In genomic region chr1:32393832-32394140, GRCh38 we compare ENCODE assay signal across 8 cellular contexts. TPM values are rescaled to one million over a fixed set of nuclear protein-coding genes. Genes with fewer than 3 reads are reported as not detected.
DNase-seq lines count a peak whose midpoint lies in the region; ATAC-seq and TF ChIP-seq lines count a peak whose summit lies in the region.

No MANE protein-coding gene starts in this region.

- no peak for TF ChIP-seq POLR2A in HCT116 (IDR thresholded peaks at IDR 0.05; ENCODE audit: borderline replicate concordance, extremely low read depth, insufficient read depth, insufficient read length)
- TF ChIP-seq POLR2A in breast epithelium (IDR thresholded peaks at IDR 0.05), result no peak

- DNase-seq in GM06990 (ENCODE audit: extremely low read depth, insufficient read length) (no peak), HCT116 (ENCODE audit: low read depth, low spot score) (no peak), OCI-M1 (lab: John Stamatoyannopoulos, UW) (peak; percentile 68), breast epithelium (ENCODE audit: low spot score in 2 of 2) (peak; percentile 58 to 74), left lobe of liver (ENCODE audit: low spot score) (no peak), dedifferentiated amniotic fluid mesenchymal stem cell (ENCODE audit: extremely low spot score) (no peak), DMS153 (lab: John Stamatoyannopoulos, UW) (no peak)
- DNase-seq in stimulated activated naive B cell treated with anti-CD40 and anti-IgM and Interleukin-4, amounts not matched to agents 10 μg/mL and 1 μg/mL and 100 μg/mL, for 72 hours, result no peak

- peak overlapping the region; percentile 83 for H3K4me2 ChIP-seq in HCT116 (ENCODE audit: low read length)

- H3K79me2 ChIP-seq in HCT116 (ENCODE audit: insufficient read depth, low read length), result peaks cover 10% of the 10 kb centered on the region

- no peaks in the 10 kb centered on the region for H4K20me1 ChIP-seq in HCT116 (ENCODE audit: insufficient read depth)

- CTCF ChIA-PET in HCT116 (lab: Charles Lee), result interaction anchor here (1.0 to 1.7 kb wide), 4 partner anchors 43 to 389 kb away, joined by 3 to 6 read pairs (median 4); no protein-coding TSS in a partner anchor

- H3K4me3 ChIP-seq in GM06990 (replicated peaks; ENCODE audit: low read depth, low read length), result peak overlapping the region; percentile 91
- peak overlapping the region; percentile 89 to 95 for H3K4me3 ChIP-seq in HCT116 (replicated peaks in 1 of 2; ENCODE audit: low read depth in 1 of 2, low read length in 2 of 2)
- peak overlapping the region; percentile 64 to 89 (median 79) for H3K4me3 ChIP-seq in breast epithelium

- peaks cover 13 to 25% of the 10 kb centered on the region in 2 donors for H3K4me1 Mint-ChIP-seq in stimulated activated naive B cell treated with anti-CD40 and anti-IgM and Interleukin-4, amounts not matched to agents 10 μg/mL and 1 μg/mL and 100 μg/mL, for 72 hours

- TF ChIP-seq RAD21 in HCT116 (IDR thresholded peaks at IDR 0.05; ENCODE audit: low read depth), result no peak

- H3K27ac ChIP-seq in HCT116 (ENCODE audit: low read depth, low read length) (peak overlapping the region; percentile 69), breast epithelium (peak overlapping the region; percentile 95 to 99)

- peaks cover 1 to 4% of the 10 kb centered on the region in 2 donors for H3K9me3 Mint-ChIP-seq in stimulated activated naive B cell treated with anti-CD40 and anti-IgM and Interleukin-4, amounts not matched to agents 10 μg/mL and 1 μg/mL and 100 μg/mL, for 72 hours

- no peaks in the 10 kb centered on the region for H3K27me3 ChIP-seq in GM06990 (replicated peaks; ENCODE audit: control insufficient read depth, insufficient read depth, low read length)
- no peaks in the 10 kb centered on the region for H3K27me3 ChIP-seq in HCT116 (ENCODE audit: insufficient read depth, low read length)
- no peaks in the 10 kb centered on the region for H3K27me3 ChIP-seq in breast epithelium

- H3K36me3 ChIP-seq in GM06990 (ENCODE audit: control insufficient read depth, insufficient read depth, low read length) (peaks cover 4% of the 10 kb centered on the region), HCT116 (ENCODE audit: control insufficient read depth in 1 of 2, insufficient read depth in 2 of 2, low read length in 2 of 2) (peaks cover 0 to 2% of the 10 kb centered on the region in 2 experiments; a peak in 1 of 4 replicates), breast epithelium (no peaks in the 10 kb centered on the region)

- H3K9me3 ChIP-seq in HCT116 (ENCODE audit: control insufficient read depth in 1 of 2, insufficient read depth in 1 of 2, low read depth in 1 of 2, low read length in 2 of 2) (no peaks in the 10 kb centered on the region), breast epithelium (no peaks in the 10 kb centered on the region)

- peak overlapping the region; percentile 94 to 99 for H3K4me3 Mint-ChIP-seq in stimulated activated naive B cell treated with anti-CD40 and anti-IgM and Interleukin-4, amounts not matched to agents 10 μg/mL and 1 μg/mL and 100 μg/mL, for 72 hours

- intact Hi-C loops in HCT116 (cut with micrococcal nuclease), result no loop called here
- intact Hi-C loops in breast epithelium (cut with DNase I; ENCODE audit: low total_unique reads), result no loop called here

- TF ChIP-seq CTCF in GM06990 (IDR thresholded peaks at IDR 0.05; ENCODE audit: insufficient read depth, low read length, poor library complexity, severe bottlenecking) (no peak), HCT116 (IDR thresholded peaks at IDR 0.05 in 2 of 3, conservative IDR thresholded peaks at IDR 0.05 in 1 of 3; ENCODE audit: borderline replicate concordance in 1 of 3, insufficient read depth in 1 of 3, low read depth in 2 of 3, low read length in 2 of 3) (no peak), breast epithelium (IDR thresholded peaks at IDR 0.05) (no peak)

- no peaks in the 10 kb centered on the region for H3K9me2 ChIP-seq in HCT116 (ENCODE audit: insufficient read depth)

- TSS peak; percentile 72 for BruUV-seq in HCT116 (replicated peaks; lab: Mats Ljungman, UMichigan)

- peak; percentile 53 for ATAC-seq in HCT116
- ATAC-seq in left lobe of liver, result peak; percentile 48
- peak; percentile 19 to 24 for ATAC-seq in stimulated activated naive B cell treated with anti-CD40 and anti-IgM and Interleukin-4, amounts not matched to agents 10 μg/mL and 1 μg/mL and 100 μg/mL, for 72 hours (replicated peaks)

- H3K9ac ChIP-seq in HCT116 (ENCODE audit: low read length), result peak overlapping the region; percentile 89

- RAD21 ChIA-PET in HCT116 (lab: Charles Lee; ENCODE audit: low non-redundant PET in 1 of 2, low total read pairs in 2 of 2, uncharacterized antibody in 2 of 2, unreplicated experiment in 2 of 2), result no interaction called here

- H3K27me3 Mint-ChIP-seq in stimulated activated naive B cell treated with anti-CD40 and anti-IgM and Interleukin-4, amounts not matched to agents 10 μg/mL and 1 μg/mL and 100 μg/mL, for 72 hours, result no peaks in the 10 kb centered on the region

- peaks cover 3 to 9% of the 10 kb centered on the region in 2 donors for H3K36me3 Mint-ChIP-seq in stimulated activated naive B cell treated with anti-CD40 and anti-IgM and Interleukin-4, amounts not matched to agents 10 μg/mL and 1 μg/mL and 100 μg/mL, for 72 hours

- POLR2A ChIA-PET in HCT116 (lab: Charles Lee), result interaction anchor here (1.2 to 1.9 kb wide), 6 partner anchors 9 to 154 kb away, joined by 4 to 5 read pairs (median 5); partner anchors contain the start of gene MARCKSL1

- peak overlapping the region; percentile 99 for H3K27ac Mint-ChIP-seq in stimulated activated naive B cell treated with anti-CD40 and anti-IgM and Interleukin-4, amounts not matched to agents 10 μg/mL and 1 μg/mL and 100 μg/mL, for 72 hours

- H3K4me1 ChIP-seq in HCT116 (ENCODE audit: control insufficient read depth in 1 of 2, insufficient read depth in 2 of 2, low read length in 2 of 2), result peaks cover 6 to 14% of the 10 kb centered on the region in 2 experiments
- H3K4me1 ChIP-seq in breast epithelium, result peaks cover 7 to 19% of the 10 kb centered on the region in 2 donors

- H2AFZ ChIP-seq in HCT116 (ENCODE audit: low read depth, low read length, poor library complexity, severe bottlenecking), result no peak overlapping the region

TF ChIP-seq in HCT116, 20 proteins besides CTCF, POLR2A, EP300 and RAD21 (continues in another document):
- TF ChIP-seq JUND (IDR thresholded peaks at IDR 0.05) (no peak; the same call in 1 of the 2 replicates), REST (IDR thresholded peaks at IDR 0.05; ENCODE audit: low read depth) (no peak), EGR1 (IDR thresholded peaks at IDR 0.05; ENCODE audit: low read depth) (no peak), ZBTB33 (IDR thresholded peaks at IDR 0.05; ENCODE audit: extremely low read depth, insufficient replicate concordance, low read length) (no peak), MAX (IDR thresholded peaks at IDR 0.05) (no peak)

RNA-seq across cellular contexts. Expression of gene BSDC1, which starts 0.5 kb away (rescaled TPM):
- total RNA-seq in HCT116 (2021; ENCODE audit: unreplicated experiment), result 47.0 TPM
- 31.7 and 33.3 TPM in 2 replicates for polyA plus RNA-seq in HCT116 (2012)
- total RNA-seq in breast epithelium, result 100 to 1,000 TPM in 1 of 3 donors, 10 to 100 TPM in 2; 86.9 to 123 (median 95.1) TPM
- total RNA-seq in left lobe of liver, result 58.6 TPM

RNA-seq across cellular contexts. Expression of gene TSSK3, which starts 31.4 kb away (rescaled TPM):
- 1.6 TPM for total RNA-seq in HCT116 (2021; ENCODE audit: unreplicated experiment)
- 3.5 and 3.8 TPM in 2 replicates for polyA plus RNA-seq in HCT116 (2012)
- 1 to 10 TPM; 1.4 to 3.9 (median 3.4) TPM for total RNA-seq in breast epithelium
- 1.6 TPM for total RNA-seq in left lobe of liver

RNA-seq across cellular contexts. Expression of gene FAM229A, which starts 31.5 kb away (rescaled TPM):
- 16.1 TPM for total RNA-seq in HCT116 (2021; ENCODE audit: unreplicated experiment)
- polyA plus RNA-seq in HCT116 (2012), result 6.8 and 8.1 TPM in 2 replicates
- 10 to 100 TPM in 2 of 3 donors, 1 to 10 TPM in 1; 8.8 to 15.8 (median 10.2) TPM for total RNA-seq in breast epithelium
- 10.0 TPM for total RNA-seq in left lobe of liver

RNA-seq across cellular contexts. Expression of gene MARCKSL1, which starts 57.8 kb away (rescaled TPM):
- total RNA-seq in HCT116 (2021; ENCODE audit: unreplicated experiment), result 127 TPM
- polyA plus RNA-seq in HCT116 (2012), result 69.6 and 89.3 TPM in 2 replicates
- 10 to 100 TPM; 33.4 to 82.8 (median 47.9) TPM for total RNA-seq in breast epithelium
- total RNA-seq in left lobe of liver, result 13.6 TPM

Comparison
In these comparisons a context has a peak if more than half of its experiments do, and no peak if none do; other contexts are left out.
1. DNase-seq: peak in OCI-M1 (single experiment) and breast epithelium (2 of 2); none in GM06990 (single experiment), HCT116 (single experiment), left lobe of liver (single experiment), stimulated activated naive B cell treated with anti-CD40 and anti-IgM and Interleukin-4, amounts not matched to agents 10 μg/mL and 1 μg/mL and 100 μg/mL, for 72 hours (single experiment), dedifferentiated amniotic fluid mesenchymal stem cell (single experiment) and DMS153 (single experiment).
2. Peak in every context shown above with its lines, with median percentiles within 50 percentile points of each other: H3K4me3 ChIP-seq and ATAC-seq.